ENCODE assay signal across 17 cellular contexts in the genomic region with DNA sequence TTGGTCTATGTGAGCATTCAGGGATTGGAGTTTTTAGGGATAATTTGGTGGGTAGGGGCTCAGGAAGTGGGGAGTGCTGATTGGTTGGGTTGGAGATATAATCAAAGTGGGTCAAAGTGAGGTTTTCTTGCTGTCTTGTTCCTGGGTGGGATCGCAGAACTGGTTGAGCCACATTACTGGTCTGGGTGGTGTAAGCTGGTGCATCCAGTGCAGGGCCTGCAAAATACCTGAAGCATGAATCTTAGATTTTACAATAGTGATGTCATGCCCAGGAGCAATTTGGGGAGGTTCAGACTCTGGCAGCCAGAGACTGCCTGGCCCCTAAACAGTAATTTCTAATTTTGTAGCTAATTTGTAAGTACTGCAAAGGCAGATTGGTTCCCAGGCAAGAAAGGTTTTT.
DNase-seq lines count a peak whose midpoint lies in the region; ATAC-seq and TF ChIP-seq lines count a peak whose summit lies in the region.
"Had no signal": no experiment of that assay in that cellular context is flagged by ENCODE, and none has a peak within 500 bp of the region (broad histone marks: within the 10 kb centered on the region; RNA-seq: fewer than 3 reads in every experiment).

No MANE protein-coding gene starts in this region.

- no peaks in the 10 kb centered on the region for H3K9me2 ChIP-seq in OCI-LY7 (ENCODE audit: insufficient read depth, low read length)

- no peak overlapping the region for H4K8ac ChIP-seq in H9 (replicated peaks; ENCODE audit: insufficient read length, low read depth, low read length)

- H3K56ac ChIP-seq in H9 (ENCODE audit: insufficient read length, low read depth, low read length) = no peak overlapping the region

- BruUV-seq in OCI-LY7 (replicated peaks; lab: Mats Ljungman, UMichigan) = no TSS peak

- no peaks in the 10 kb centered on the region for H3K23me2 ChIP-seq in H9 (ENCODE audit: insufficient read length, low read depth, low read length, poor library complexity, severe bottlenecking)

- H3K4me2 ChIP-seq in H9 (ENCODE audit: insufficient read depth, insufficient read length, low read length) (no peak overlapping the region), smooth muscle cell (no peak overlapping the region), OCI-LY7 (ENCODE audit: low read length) (no peak overlapping the region)
- H3K4me2 ChIP-seq: BLaER1 had no signal

- H3K27me3 ChIP-seq in H9 (ENCODE audit: insufficient read depth, low read length) = no peaks in the 10 kb centered on the region
- no peaks in the 10 kb centered on the region for H3K27me3 ChIP-seq in smooth muscle cell (ENCODE audit: low read depth)
- H3K27me3 ChIP-seq: BLaER1, SJSA1 had no signal

- intact Hi-C loops in OCI-LY7 (cut with micrococcal nuclease; ENCODE audit: unreplicated experiment) = no loop called here

- H2BK12ac ChIP-seq in H9 (ENCODE audit: insufficient read length, low read depth, low read length) = no peak overlapping the region

- no peak overlapping the region for H2BK15ac ChIP-seq in H9 (ENCODE audit: low read depth, low read length)

- no peak overlapping the region for H3K18ac ChIP-seq in H9 (ENCODE audit: insufficient read length, low read depth, low read length)

- H4K5ac ChIP-seq in H9 (ENCODE audit: insufficient read length, low read depth, low read length) = no peak overlapping the region

- no peaks in the 10 kb centered on the region for H3F3A ChIP-seq in smooth muscle cell (ENCODE audit: low read depth)

- H3K4ac ChIP-seq in H9 (ENCODE audit: low read depth, low read length) = no peak overlapping the region

- H3K27ac ChIP-seq in H9 (ENCODE audit: insufficient read length, low read depth, low read length) = no peak overlapping the region
- peak overlapping the region; percentile 70 for H3K27ac ChIP-seq in smooth muscle cell (ENCODE audit: low read depth)
- no peak overlapping the region for H3K27ac ChIP-seq in OCI-LY7 (ENCODE audit: low read depth, low read length, poor library complexity, severe bottlenecking)
- H3K27ac ChIP-seq: BLaER1, SJSA1 had no signal

- no peak overlapping the region for H2BK20ac ChIP-seq in H9 (ENCODE audit: low read depth, low read length, poor library complexity, severe bottlenecking)

- no peaks in the 10 kb centered on the region for H3K79me2 ChIP-seq in H9 (ENCODE audit: insufficient read depth, low read length)
- H3K79me2 ChIP-seq in smooth muscle cell (ENCODE audit: low read depth) = no peaks in the 10 kb centered on the region
- H3K79me2 ChIP-seq in OCI-LY7 (ENCODE audit: insufficient read depth, low read depth, low read length) = no peaks in the 10 kb centered on the region

- H4K91ac ChIP-seq in H9 (ENCODE audit: insufficient read length, low read depth, low read length) = no peak overlapping the region

- H4K20me1 ChIP-seq in H9 (ENCODE audit: control insufficient read depth, insufficient read depth, insufficient read length) (no peaks in the 10 kb centered on the region), smooth muscle cell (ENCODE audit: low read depth) (no peaks in the 10 kb centered on the region), OCI-LY7 (ENCODE audit: insufficient read depth, low read length) (no peaks in the 10 kb centered on the region)
- H4K20me1 ChIP-seq: BLaER1 had no signal

- POLR2A ChIA-PET in WTC11 (lab: Charles Lee) = no interaction called here
- POLR2A ChIA-PET in OCI-LY7 (lab: Charles Lee) = no interaction called here

- no peak overlapping the region for H2BK5ac ChIP-seq in H9 (ENCODE audit: insufficient read length, low read length)

- H3K79me1 ChIP-seq in H9 (ENCODE audit: insufficient read depth, low read depth, low read length, poor library complexity, severe bottlenecking) = no peaks in the 10 kb centered on the region

- no peak overlapping the region for H3K14ac ChIP-seq in H9 (ENCODE audit: insufficient read depth, low read length)

- H3K4me1 ChIP-seq in H9 (ENCODE audit: insufficient read depth, low read length) (no peaks in the 10 kb centered on the region; the same call in 1 of the 2 replicates), smooth muscle cell (ENCODE audit: low read depth) (no peaks in the 10 kb centered on the region), OCI-LY7 (ENCODE audit: insufficient read depth, low read length, poor library complexity, severe bottlenecking) (no peaks in the 10 kb centered on the region)
- H3K4me1 ChIP-seq: BLaER1, SJSA1 had no signal

- no peak for ATAC-seq in WTC11
- ATAC-seq in GM18517 (IDR thresholded peaks at IDR 0.05; ENCODE audit: unreplicated experiment) = no peak

- no peak overlapping the region for H2AK5ac ChIP-seq in H9 (ENCODE audit: insufficient read length, low read length)

- H3K36me3 ChIP-seq in smooth muscle cell (ENCODE audit: low read depth) (no peaks in the 10 kb centered on the region), OCI-LY7 (ENCODE audit: insufficient read depth, low read length) (no peaks in the 10 kb centered on the region)
- H3K36me3 ChIP-seq: BLaER1, SJSA1 had no signal

- peak overlapping the region in 2 of 3 experiments; percentile 64 to 90; a peak in 6 of 7 replicates for H3K27ac Mint-ChIP-seq in H9
- peak overlapping the region; percentile 86 for H3K27ac Mint-ChIP-seq in WTC11
- H3K27ac Mint-ChIP-seq: CD4-positive, alpha-beta memory T cell; HFFc6 had no signal

- TF ChIP-seq CTCF in H9 (conservative IDR thresholded peaks at IDR 0.05) (no peak), WTC11 (IDR thresholded peaks at IDR 0.05) (no peak), smooth muscle cell (IDR thresholded peaks at IDR 0.05; ENCODE audit: borderline replicate concordance, insufficient read depth, poor library complexity, severe bottlenecking) (no peak), OCI-LY7 (conservative IDR thresholded peaks at IDR 0.05; ENCODE audit: low read length) (no peak)

- H3K36me3 Mint-ChIP-seq in H9 (ENCODE audit: insufficient read depth in 1 of 3, low read depth in 3 of 3) (peaks cover 17 to 29% (median 21%) of the 10 kb centered on the region in 3 experiments), WTC11 (peaks cover 14% of the 10 kb centered on the region)
- H3K36me3 Mint-ChIP-seq: CD4-positive, alpha-beta memory T cell had no signal

- H3K9me3 Mint-ChIP-seq in H9 (peaks cover 16 to 17% of the 10 kb centered on the region in 2 experiments), WTC11 (peaks cover 16% of the 10 kb centered on the region)

- CTCF ChIA-PET in WTC11 (lab: Charles Lee) = no interaction called here
- CTCF ChIA-PET in OCI-LY7 (lab: Charles Lee; ENCODE audit: unreplicated experiment) = no interaction called here

- H3K4me3 Mint-ChIP-seq in H9 (no peak overlapping the region), WTC11 (no peak overlapping the region)
- H3K4me3 Mint-ChIP-seq: CD4-positive, alpha-beta memory T cell; HFFc6 had no signal

- H3K27me3 Mint-ChIP-seq in H9 (ENCODE audit: low read depth) (no peaks in the 10 kb centered on the region), WTC11 (ENCODE audit: low read depth) (no peaks in the 10 kb centered on the region)
- H3K27me3 Mint-ChIP-seq: CD4-positive, alpha-beta memory T cell had no signal

- H2BK120ac ChIP-seq in H9 (ENCODE audit: low read depth, low read length, poor library complexity, severe bottlenecking) = no peak overlapping the region

- H3K23ac ChIP-seq in H9 (ENCODE audit: insufficient read length, low read depth, low read length) = no peak overlapping the region

- H3K4me1 Mint-ChIP-seq in H9 (peaks cover 36 to 44% of the 10 kb centered on the region in 2 experiments), WTC11 (peaks cover 34% of the 10 kb centered on the region)
- H3K4me1 Mint-ChIP-seq: CD4-positive, alpha-beta memory T cell had no signal

- H3T11ph ChIP-seq in H9 (ENCODE audit: low read length) = no peak overlapping the region

- H2AFZ ChIP-seq in H9 (ENCODE audit: low read length) (no peak overlapping the region), smooth muscle cell (ENCODE audit: low read depth) (no peak overlapping the region), OCI-LY7 (ENCODE audit: low read length) (no peak overlapping the region)

- H3K9me3 ChIP-seq in H9 (ENCODE audit: control insufficient read depth, low read depth, low read length) (no peaks in the 10 kb centered on the region), smooth muscle cell (replicated peaks; ENCODE audit: low read depth) (no peaks in the 10 kb centered on the region), OCI-LY7 (ENCODE audit: low read length) (no peaks in the 10 kb centered on the region)
- H3K9me3 ChIP-seq: SJSA1 had no signal

- DNase-seq in H9 (no peak), WTC11 (ENCODE audit: low spot score) (no peak), islet precursor cell (peak; percentile 93), smooth muscle cell (lab: John Stamatoyannopoulos, UW; ENCODE audit: unreplicated experiment) (no peak), NCI-H2081 (lab: John Stamatoyannopoulos, UW) (no peak), OCI-LY7 (ENCODE audit: low spot score) (no peak)
- DNase-seq: CD4-positive, alpha-beta memory T cell; HFFc6; KG1; NCI-H1105 treated with DMSO at 0.1 percent for 48 hours; NCI-H1694 treated with DMSO at 0.1 percent for 48 hours; NCI-H226; NCI-H524; NCI-H82 had no signal

- H3K9ac ChIP-seq in H9 (ENCODE audit: extremely low read depth, insufficient read length, low read length) (no peak overlapping the region), smooth muscle cell (ENCODE audit: low read depth) (no peak overlapping the region)
- H3K9ac ChIP-seq: BLaER1 had no signal

- H3K4me3 ChIP-seq in smooth muscle cell (no peak overlapping the region), OCI-LY7 (ENCODE audit: low read depth, low read length, poor library complexity, severe bottlenecking) (no peak overlapping the region)
- H3K4me3 ChIP-seq: BLaER1, SJSA1 had no signal

- no CpG with 5 or more reads among the region's 1 CpG for WGBS in H9 (ENCODE audit: extremely low coverage, insufficient read length, low lambda C conversion rate)
- 73% methylated on average over 1 of the region's 1 CpG for WGBS in smooth muscle cell (ENCODE audit: low lambda C conversion rate)

TF ChIP-seq in WTC11, 78 proteins besides CTCF, POLR2A, EP300 and RAD21 (continues in another document):
- TF ChIP-seq, protein P1, sequence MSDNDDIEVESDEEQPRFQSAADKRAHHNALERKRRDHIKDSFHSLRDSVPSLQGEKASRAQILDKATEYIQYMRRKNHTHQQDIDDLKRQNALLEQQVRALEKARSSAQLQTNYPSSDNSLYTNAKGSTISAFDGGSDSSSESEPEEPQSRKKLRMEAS (CRISPR knock-in tag; IDR thresholded peaks at IDR 0.05) = no peak
- no peak for TF ChIP-seq JUN (CRISPR knock-in tag; IDR thresholded peaks at IDR 0.05)
- TF ChIP-seq, protein P2, sequence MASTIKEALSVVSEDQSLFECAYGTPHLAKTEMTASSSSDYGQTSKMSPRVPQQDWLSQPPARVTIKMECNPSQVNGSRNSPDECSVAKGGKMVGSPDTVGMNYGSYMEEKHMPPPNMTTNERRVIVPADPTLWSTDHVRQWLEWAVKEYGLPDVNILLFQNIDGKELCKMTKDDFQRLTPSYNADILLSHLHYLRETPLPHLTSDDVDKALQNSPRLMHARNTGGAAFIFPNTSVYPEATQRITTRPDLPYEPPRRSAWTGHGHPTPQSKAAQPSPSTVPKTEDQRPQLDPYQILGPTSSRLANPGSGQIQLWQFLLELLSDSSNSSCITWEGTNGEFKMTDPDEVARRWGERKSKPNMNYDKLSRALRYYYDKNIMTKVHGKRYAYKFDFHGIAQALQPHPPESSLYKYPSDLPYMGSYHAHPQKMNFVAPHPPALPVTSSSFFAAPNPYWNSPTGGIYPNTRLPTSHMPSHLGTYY (CRISPR knock-in tag; IDR thresholded peaks at IDR 0.05) = no peak
